15 cellular contexts compared by ENCODE assay signal in the genomic region with DNA sequence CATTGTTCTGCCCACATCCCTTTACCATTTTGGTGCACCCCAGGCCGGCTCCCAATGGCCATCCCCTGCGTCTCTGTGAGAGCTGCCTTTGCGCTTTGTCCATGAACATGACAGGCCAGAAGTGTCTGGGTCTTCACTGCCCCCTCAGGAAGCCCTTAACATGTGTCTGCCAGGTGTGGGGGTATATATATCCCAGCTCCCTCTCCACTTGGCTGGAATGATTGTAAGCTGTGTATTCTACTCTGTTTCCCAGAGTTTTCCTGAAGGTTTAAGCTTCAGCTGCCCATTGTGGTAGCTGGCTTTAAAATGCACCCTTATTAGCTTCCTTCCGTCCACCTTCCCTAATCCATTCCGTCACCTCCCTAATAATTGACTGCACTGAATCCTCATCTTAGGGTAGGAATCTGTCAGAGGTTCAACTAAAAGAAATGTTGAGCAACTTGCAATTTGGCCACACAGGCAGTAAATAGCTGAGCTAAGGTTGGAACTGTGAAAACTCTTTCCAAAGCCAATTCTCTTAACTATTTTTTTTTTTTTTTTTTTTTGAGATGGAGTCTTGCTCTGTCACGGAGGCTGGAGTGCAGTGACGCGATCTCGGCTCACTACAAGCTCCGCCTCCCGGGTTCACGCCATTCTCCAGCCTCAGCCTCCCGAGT. TPM values are rescaled to one million over a fixed set of nuclear protein-coding genes. Genes with fewer than 3 reads are reported as not detected.
DNase-seq lines count a peak whose midpoint lies in the region; ATAC-seq and TF ChIP-seq lines count a peak whose summit lies in the region.
"Had no signal": no experiment of that assay in that cellular context is flagged by ENCODE, and none has a peak within 500 bp of the region (broad histone marks: within the 10 kb centered on the region; RNA-seq: fewer than 3 reads in every experiment).

No MANE protein-coding gene starts in this region.

- H3K27me3 Mint-ChIP-seq in endodermal cell (ENCODE audit: insufficient read depth) = no peaks in the 10 kb centered on the region
- H3K27me3 Mint-ChIP-seq: B cell had no signal

- no peaks in the 10 kb centered on the region for H3K36me3 ChIP-seq in heart right ventricle
- H3K36me3 ChIP-seq in right atrium auricular region = no peaks in the 10 kb centered on the region
- H3K36me3 ChIP-seq in endodermal cell (ENCODE audit: control insufficient read depth, insufficient read depth, low read length) = no peaks in the 10 kb centered on the region
- H3K36me3 ChIP-seq: BLaER1 treated with 17β-estradiol and CSF1 and Interleukin-3, amounts not matched to agents 10 nM and 100 nM had no signal

- no peaks in the 10 kb centered on the region for H3K27me3 ChIP-seq in heart right ventricle
- H3K27me3 ChIP-seq in right atrium auricular region = no peaks in the 10 kb centered on the region
- no peaks in the 10 kb centered on the region for H3K27me3 ChIP-seq in endodermal cell (ENCODE audit: control insufficient read depth, insufficient read depth, low read length, poor library complexity, severe bottlenecking)
- H3K27me3 ChIP-seq in right cardiac atrium (ENCODE audit: control insufficient read depth, insufficient read depth) = no peaks in the 10 kb centered on the region
- H3K27me3 ChIP-seq: BLaER1 treated with 17β-estradiol and CSF1 and Interleukin-3, amounts not matched to agents 10 nM and 100 nM had no signal

- peaks cover 0 to 3% (median 0%) of the 10 kb centered on the region in 11 donors for H3K9me3 ChIP-seq in heart right ventricle
- no peaks in the 10 kb centered on the region for H3K9me3 ChIP-seq in right atrium auricular region
- H3K9me3 ChIP-seq in endodermal cell (ENCODE audit: control insufficient read depth, low read length) = no peaks in the 10 kb centered on the region
- H3K9me3 ChIP-seq in right cardiac atrium (ENCODE audit: control insufficient read depth, low read length) = no peaks in the 10 kb centered on the region
- H3K9me3 ChIP-seq: BLaER1 treated with 17β-estradiol and CSF1 and Interleukin-3, amounts not matched to agents 10 nM and 100 nM had no signal

- H3K27ac Mint-ChIP-seq in endodermal cell = no peak overlapping the region
- H3K27ac Mint-ChIP-seq: B cell; CD8-positive, alpha-beta T cell; H9 had no signal

- H3K27ac ChIP-seq in heart right ventricle (peak overlapping the region in 1 of 10 donors; percentile 32), right atrium auricular region (no peak overlapping the region), endodermal cell (ENCODE audit: low read depth, low read length) (no peak overlapping the region), right cardiac atrium (ENCODE audit: low read length) (no peak overlapping the region)
- H3K27ac ChIP-seq: BLaER1 treated with 17β-estradiol and CSF1 and Interleukin-3, amounts not matched to agents 10 nM and 100 nM; HL-60 had no signal

- no peak overlapping the region for H3K4me3 Mint-ChIP-seq in endodermal cell
- H3K4me3 Mint-ChIP-seq: B cell; CD8-positive, alpha-beta T cell; H9 had no signal

- DNase-seq in heart right ventricle (no peak), right atrium auricular region (ENCODE audit: low spot score) (no peak), endodermal cell (peak; percentile 36), right cardiac atrium (no peak), hepatic stellate cell (ENCODE audit: low spot score) (no peak), NCI-H187 (lab: John Stamatoyannopoulos, UW) (no peak)
- DNase-seq: Calu3; CD8-positive, alpha-beta T cell; DND-41; EL; H9 had no signal

- H3K4me3 ChIP-seq in heart right ventricle = no peak overlapping the region
- H3K4me3 ChIP-seq in right atrium auricular region = no peak overlapping the region
- no peak overlapping the region for H3K4me3 ChIP-seq in endodermal cell (ENCODE audit: low read length)
- no peak overlapping the region for H3K4me3 ChIP-seq in right cardiac atrium (ENCODE audit: low read length)
- H3K4me3 ChIP-seq: BLaER1 treated with 17β-estradiol and CSF1 and Interleukin-3, amounts not matched to agents 10 nM and 100 nM; GM12878 had no signal

- H3K36me3 Mint-ChIP-seq in endodermal cell (ENCODE audit: low read depth) = no peaks in the 10 kb centered on the region
- H3K36me3 Mint-ChIP-seq: CD8-positive, alpha-beta T cell had no signal

- no peaks in the 10 kb centered on the region for H3K9me3 Mint-ChIP-seq in endodermal cell
- H3K9me3 Mint-ChIP-seq: CD8-positive, alpha-beta T cell had no signal

- no peak overlapping the region for H3K9ac ChIP-seq in endodermal cell (ENCODE audit: extremely low read depth, low read length, poor library complexity, severe bottlenecking)
- H3K9ac ChIP-seq: BLaER1 treated with 17β-estradiol and CSF1 and Interleukin-3, amounts not matched to agents 10 nM and 100 nM had no signal

- ATAC-seq in heart right ventricle (peak in 5 of 8 donors; percentile 13 to 50 (median 33)), right cardiac atrium (peak; percentile 32 to 54)
- ATAC-seq: CD8-positive, alpha-beta T cell; GM12878 had no signal

- WGBS in heart right ventricle, 2 donors = 93% methylated on average over 13 of the region's 13 CpGs
- 94 to 96% methylated on average over 3 to 13 of the region's 13 CpGs for WGBS in endodermal cell (ENCODE audit: insufficient coverage in 1 of 2, insufficient read length in 1 of 2), 2 experiments
- 86% methylated on average over 13 of the region's 13 CpGs for WGBS in right cardiac atrium

- peaks cover 2% of the 10 kb centered on the region for H3K4me1 Mint-ChIP-seq in endodermal cell
- H3K4me1 Mint-ChIP-seq: H9 had no signal

- H3K4me1 ChIP-seq in heart right ventricle = peaks cover 0 to 18% (median 5%) of the 10 kb centered on the region in 9 donors
- H3K4me1 ChIP-seq in right atrium auricular region = no peaks in the 10 kb centered on the region
- no peaks in the 10 kb centered on the region for H3K4me1 ChIP-seq in endodermal cell (ENCODE audit: control insufficient read depth, insufficient read depth, low read length)
- peaks cover 7% of the 10 kb centered on the region for H3K4me1 ChIP-seq in right cardiac atrium (ENCODE audit: control insufficient read depth, insufficient read depth, low read length)

- intact Hi-C loops in heart right ventricle (cut with DNase I) (no loop called here), right cardiac atrium (cut with DNase I) (loop anchor here in 1 of 4 donors (10.0 kb wide), 1 partner anchor 61 kb away; no protein-coding TSS in a partner anchor)

- TF ChIP-seq CTCF in heart right ventricle (IDR thresholded peaks at IDR 0.05) (no peak), right atrium auricular region (IDR thresholded peaks at IDR 0.05) (no peak), endodermal cell (conservative IDR thresholded peaks at IDR 0.05) (no peak)

RNA-seq across cellular contexts. Expression of gene UBE2E1, which starts 30.4 kb away (rescaled TPM):
- total RNA-seq in heart right ventricle = 10 to 100 TPM; 59.7 to 88.8 (median 65.9) TPM
- 10 to 100 TPM; 45.2 to 64.9 TPM for polyA plus RNA-seq in heart right ventricle
- 10 to 100 TPM; 30.8 to 41.4 TPM for total RNA-seq in right atrium auricular region
- 100 to 1,000 TPM; 112 to 120 TPM for total RNA-seq in endodermal cell
- polyA plus RNA-seq in endodermal cell (2013, experiment 1 of 2) = 156 TPM
- 143 TPM for polyA plus RNA-seq in endodermal cell (2013, experiment 2 of 2)
- total RNA-seq in right cardiac atrium = 10 to 100 TPM; 47.9 to 64.4 (median 53.0) TPM
- 51.8 TPM for polyA plus RNA-seq in right cardiac atrium
